14 cellular contexts compared by ENCODE assay signal in genomic region chr11:122714021-122714420, GRCh38. TPM values are rescaled to one million over a fixed set of nuclear protein-coding genes. Genes with fewer than 3 reads are reported as not detected.
DNase-seq lines count a peak whose midpoint lies in the region; ATAC-seq and TF ChIP-seq lines count a peak whose summit lies in the region.
"Had no signal": no experiment of that assay in that cellular context is flagged by ENCODE, and none has a peak within 500 bp of the region (broad histone marks: within the 10 kb centered on the region; RNA-seq: fewer than 3 reads in every experiment).

No MANE protein-coding gene starts in this region.

- no peak for TF ChIP-seq CTCF in foreskin keratinocyte (conservative IDR thresholded peaks at IDR 0.05)

- no peak overlapping the region for H3K27ac Mint-ChIP-seq in activated T-helper 17 cell treated with anti-CD3 and anti-CD28 coated beads, Interleukin-2, amount 50 U/mL, for 72 hours
- H3K27ac Mint-ChIP-seq: T-cell had no signal

- ATAC-seq in GM18867 (IDR thresholded peaks at IDR 0.05; ENCODE audit: unreplicated experiment) (peak; percentile 49), HG02884 (IDR thresholded peaks at IDR 0.05; ENCODE audit: unreplicated experiment) (peak; percentile 42), foreskin keratinocyte (no peak), HG03521 (IDR thresholded peaks at IDR 0.05; ENCODE audit: unreplicated experiment) (no peak)
- ATAC-seq in activated T-helper 17 cell treated with anti-CD3 and anti-CD28 coated beads, Interleukin-2, amount 50 U/mL, for 72 hours (replicated peaks): peak; percentile 59
- ATAC-seq: body of pancreas, T-cell had no signal

- DNase-seq in globus pallidus (ENCODE audit: low spot score): no peak
- DNase-seq in SKM-1 treated with dmso at 0.1 percent for 144 hours (lab: John Stamatoyannopoulos, UW; ENCODE audit: unreplicated experiment): no peak
- DNase-seq in foreskin keratinocyte: no peak
- DNase-seq: activated CD4-positive, alpha-beta T cell treated with anti-CD3 and anti-CD28 coated beads for 48 hours; effector CD8-positive, alpha-beta T cell; NCI-H1048; stimulated activated naive CD4-positive, alpha-beta T cell; T-cell had no signal

- peak overlapping the region; percentile 97 for H3K4me2 ChIP-seq in BLaER1

- no peak overlapping the region for H3K9ac ChIP-seq in BLaER1

- H3K27ac ChIP-seq in BLaER1: peak overlapping the region; percentile 93
- no peak overlapping the region for H3K27ac ChIP-seq in foreskin keratinocyte
- H3K27ac ChIP-seq: body of pancreas had no signal

- H3K27me3 Mint-ChIP-seq in activated T-helper 17 cell treated with anti-CD3 and anti-CD28 coated beads, Interleukin-2, amount 50 U/mL, for 72 hours: no peaks in the 10 kb centered on the region
- H3K27me3 Mint-ChIP-seq: T-cell had no signal

- no peaks in the 10 kb centered on the region for H3K9me3 Mint-ChIP-seq in activated T-helper 17 cell treated with anti-CD3 and anti-CD28 coated beads, Interleukin-2, amount 50 U/mL, for 72 hours
- H3K9me3 Mint-ChIP-seq: T-cell had no signal

- H3K4me3 Mint-ChIP-seq in activated T-helper 17 cell treated with anti-CD3 and anti-CD28 coated beads, Interleukin-2, amount 50 U/mL, for 72 hours: no peak overlapping the region
- H3K4me3 Mint-ChIP-seq: T-cell had no signal

- peaks cover 83% of the 10 kb centered on the region for H3K36me3 ChIP-seq in BLaER1

- no peaks in the 10 kb centered on the region for H3K4me1 Mint-ChIP-seq in activated T-helper 17 cell treated with anti-CD3 and anti-CD28 coated beads, Interleukin-2, amount 50 U/mL, for 72 hours

- H3K4me3 ChIP-seq in BLaER1: no peak overlapping the region
- H3K4me3 ChIP-seq: body of pancreas had no signal

- H3K4me1 ChIP-seq in BLaER1 (peaks cover 100% of the 10 kb centered on the region), foreskin keratinocyte (peaks cover 19% of the 10 kb centered on the region)
- H3K4me1 ChIP-seq: body of pancreas had no signal

- H3K27me3 ChIP-seq in BLaER1 (no peaks in the 10 kb centered on the region), foreskin keratinocyte (no peaks in the 10 kb centered on the region)
- H3K27me3 ChIP-seq: body of pancreas had no signal

- H4K20me1 ChIP-seq in BLaER1: peaks cover 28% of the 10 kb centered on the region

- no peaks in the 10 kb centered on the region for H3K9me3 ChIP-seq in BLaER1
- H3K9me3 ChIP-seq: body of pancreas had no signal

- H3K36me3 Mint-ChIP-seq in activated T-helper 17 cell treated with anti-CD3 and anti-CD28 coated beads, Interleukin-2, amount 50 U/mL, for 72 hours (ENCODE audit: low read depth): no peaks in the 10 kb centered on the region
- H3K36me3 Mint-ChIP-seq: T-cell had no signal

RNA-seq across cellular contexts. Expression of gene UBASH3B, which starts 58.5 kb away (rescaled TPM):
- total RNA-seq in activated T-helper 17 cell treated with anti-CD3 and anti-CD28 coated beads, Interleukin-2, amount 50 U/mL, for 72 hours: 10 to 100 TPM in 1 of 2 donors, 1 to 10 TPM in 1; 7.0 to 10.6 TPM
- 21.8 and 28.3 TPM in 2 replicates for total RNA-seq in foreskin keratinocyte
- 6.0 and 6.5 TPM in 2 replicates for polyA plus RNA-seq in foreskin keratinocyte

Comparison
In these comparisons a context has a peak if more than half of its experiments do, and no peak if none do; other contexts are left out.
1. ATAC-seq: peak in GM18867 (single experiment), HG02884 (single experiment) and activated T-helper 17 cell treated with anti-CD3 and anti-CD28 coated beads, Interleukin-2, amount 50 U/mL, for 72 hours (single experiment); none in foreskin keratinocyte (single experiment) and HG03521 (single experiment).